In genomic region chr5:159031513-159031912, GRCh38 we compare ENCODE assay signal across 14 cellular contexts.
A peak's percentile ranks its signal among the peaks of the same experiment; 100 is the strongest.
DNase-seq lines count a peak whose midpoint lies in the region; ATAC-seq and TF ChIP-seq lines count a peak whose summit lies in the region.
"Had no signal": no experiment of that assay in that cellular context is flagged by ENCODE, and none has a peak within 500 bp of the region (broad histone marks: within the 10 kb centered on the region; RNA-seq: fewer than 3 reads in every experiment).

No MANE protein-coding gene starts in this region.

- peak overlapping the region; percentile 88 for H2BK20ac ChIP-seq in IMR-90 (ENCODE audit: low read depth, low read length)

- dilution Hi-C loops in IMR-90 (cut with HindIII; ENCODE audit: low sequenced_read_pairs, unreplicated experiment): no loop called here

- H3K27me3 ChIP-seq in BLaER1: no peaks in the 10 kb centered on the region
- H3K27me3 ChIP-seq in IMR-90 (ENCODE audit: control insufficient read depth, insufficient read depth, low read length): no peaks in the 10 kb centered on the region

- H3K9ac ChIP-seq in BLaER1: no peak overlapping the region
- H3K9ac ChIP-seq in IMR-90 (ENCODE audit: low read depth, low read length): no peak overlapping the region

- peak overlapping the region; percentile 84; the same call in 1 of the 2 replicates for H3K14ac ChIP-seq in IMR-90 (replicated peaks; ENCODE audit: low read depth, low read length)

- WGBS in IMR-90 (ENCODE audit: extremely low coverage in 2 of 2, insufficient read length in 1 of 2), 2 experiments: no CpG with 5 or more reads among the region's 7 CpGs

- BruUV-seq in IMR-90 (replicated peaks; lab: Mats Ljungman, UMichigan): no TSS peak

- peak overlapping the region; percentile 77 for H3K4me2 ChIP-seq in BLaER1
- peak overlapping the region; percentile 17; the same call in 1 of the 2 replicates for H3K4me2 ChIP-seq in IMR-90 (ENCODE audit: low read depth, low read length)

- H3K56ac ChIP-seq in IMR-90 (ENCODE audit: extremely low read depth, insufficient read depth, low read length): peak overlapping the region; percentile 14; the same call in 1 of the 2 replicates

- no peak overlapping the region for H3K27ac ChIP-seq in BLaER1
- no peak overlapping the region for H3K27ac ChIP-seq in IMR-90 (ENCODE audit: insufficient read depth, low read length)

- no peak overlapping the region for H2AK9ac ChIP-seq in IMR-90 (replicated peaks; ENCODE audit: low read depth, low read length, poor library complexity)

- peak overlapping the region; percentile 56; the same call in 1 of the 2 replicates for H3K4ac ChIP-seq in IMR-90 (ENCODE audit: low read depth, low read length)

- in situ Hi-C loops in IMR-90 (cut with MboI; ENCODE audit: low sequenced_read_pairs): no loop called here

- no peak for TF ChIP-seq POLR2A in IMR-90 (IDR thresholded peaks at IDR 0.05; ENCODE audit: low read depth, low read length)

- no peak overlapping the region for H3K4me3 ChIP-seq in BLaER1
- no peak overlapping the region for H3K4me3 ChIP-seq in IMR-90 (ENCODE audit: insufficient read depth, low read depth, low read length)

- H3K23ac ChIP-seq in IMR-90 (ENCODE audit: low read depth, low read length): peak overlapping the region; percentile 11; the same call in 1 of the 2 replicates

- H3K4me1 ChIP-seq in BLaER1: peaks cover 95% of the 10 kb centered on the region
- H3K4me1 ChIP-seq in IMR-90 (ENCODE audit: control insufficient read depth, insufficient read depth, low read length): no peaks in the 10 kb centered on the region

- intact Hi-C loops in IMR-90 (cut with micrococcal nuclease): no loop called here

- TF ChIP-seq CTCF in IMR-90 (conservative IDR thresholded peaks at IDR 0.05; ENCODE audit: low read depth, low read length): no peak

- H2BK15ac ChIP-seq in IMR-90 (ENCODE audit: low read depth, low read length): no peak overlapping the region

- no peaks in the 10 kb centered on the region for H3K9me1 ChIP-seq in IMR-90 (ENCODE audit: insufficient read depth, low read length)

- H4K5ac ChIP-seq in IMR-90 (ENCODE audit: low read depth, low read length): no peak overlapping the region

- POLR2A ChIA-PET in IMR-90 (lab: Charles Lee; ENCODE audit: unreplicated experiment): no interaction called here

- peak; percentile 57 for DNase-seq in IMR-90
- DNase-seq in hepatic stellate cell (ENCODE audit: low spot score): peak; percentile 53
- no peak for DNase-seq in NCI-H510A (lab: John Stamatoyannopoulos, UW)
- no peak for DNase-seq in stimulated activated CD4-positive, alpha-beta T cell treated with anti-CD3 and anti-CD28 coated beads, Interleukin-2, amount 100 ng/mL, for 48 hours
- DNase-seq in NCI-H748 (lab: John Stamatoyannopoulos, UW; ENCODE audit: unreplicated experiment): no peak
- no peak for DNase-seq in SIG-M5 treated with dmso at 0.1 percent for 504 hours (lab: John Stamatoyannopoulos, UW; ENCODE audit: unreplicated experiment)
- DNase-seq: activated CD4-positive, alpha-beta T cell treated with anti-CD3 and anti-CD28 coated beads for 48 hours; activated naive CD4-positive, alpha-beta T cell treated with anti-CD3 and anti-CD28 coated beads for 36 hours; endodermal cell; NCI-H2029; occipital lobe had no signal

- H3K9me3 ChIP-seq in BLaER1: no peaks in the 10 kb centered on the region
- H3K9me3 ChIP-seq in IMR-90 (ENCODE audit: control insufficient read depth, insufficient read depth, low read length): no peaks in the 10 kb centered on the region

- H3K36me3 ChIP-seq in BLaER1 (peaks cover 92% of the 10 kb centered on the region), IMR-90 (ENCODE audit: control insufficient read depth, insufficient read depth, low read length) (no peaks in the 10 kb centered on the region)

- H2AK5ac ChIP-seq in IMR-90 (ENCODE audit: low read depth, low read length): no peak overlapping the region

- H4K20me1 ChIP-seq in BLaER1 (peaks cover 98% of the 10 kb centered on the region), IMR-90 (ENCODE audit: insufficient read depth, low read length) (no peaks in the 10 kb centered on the region)

- H2BK5ac ChIP-seq in IMR-90 (ENCODE audit: low read depth, low read length, poor library complexity, severe bottlenecking): no peak overlapping the region

- no peak overlapping the region; the same call in 1 of the 2 replicates for H4K91ac ChIP-seq in IMR-90 (ENCODE audit: insufficient read depth, low read depth, low read length)

- H3K79me1 ChIP-seq in IMR-90 (ENCODE audit: low read depth in 1 of 2, low read length in 2 of 2): no peaks in the 10 kb centered on the region

- H4K8ac ChIP-seq in IMR-90 (ENCODE audit: low read depth in 2 of 2, low read length in 2 of 2): peak overlapping the region in 1 of 2 experiments; percentile 68; a peak in 1 of 4 replicates

- H3K18ac ChIP-seq in IMR-90 (ENCODE audit: low read depth, low read length): no peak overlapping the region

- CTCF ChIA-PET in IMR-90 (lab: Yijun Ruan, JAX): no interaction called here

- TF ChIP-seq RAD21 in IMR-90 (IDR thresholded peaks at IDR 0.05; ENCODE audit: low read length): no peak

- ATAC-seq in GM21367 (IDR thresholded peaks at IDR 0.05; ENCODE audit: unreplicated experiment) (peak; percentile 53), IMR-90 (ENCODE audit: low read depth) (peak; percentile 70)
- ATAC-seq: Panc1 had no signal

- H2BK120ac ChIP-seq in IMR-90 (ENCODE audit: low read depth, low read length): peak overlapping the region; percentile 35; the same call in 1 of the 2 replicates

- H2AFZ ChIP-seq in IMR-90 (replicated peaks; ENCODE audit: low read length, poor library complexity): peak overlapping the region; percentile 79

TF ChIP-seq in IMR-90, 13 proteins besides CTCF, POLR2A, EP300 and RAD21:
- no peak for TF ChIP-seq BHLHE40 (IDR thresholded peaks at IDR 0.05; ENCODE audit: low read depth, low read length)
- TF ChIP-seq NFE2L2 (IDR thresholded peaks at IDR 0.05; ENCODE audit: low read depth, low read length): no peak
- TF ChIP-seq MAZ (IDR thresholded peaks at IDR 0.05; ENCODE audit: borderline replicate concordance, low read depth, low read length): no peak
- no peak for TF ChIP-seq SMC3 (IDR thresholded peaks at IDR 0.05; ENCODE audit: low read depth, low read length)
- TF ChIP-seq CEBPB (IDR thresholded peaks at IDR 0.05; ENCODE audit: low read depth, low read length): no peak
- no peak for TF ChIP-seq RCOR1 (IDR thresholded peaks at IDR 0.05; ENCODE audit: insufficient replicate concordance, low read length)
- no peak for TF ChIP-seq CHD1 (IDR thresholded peaks at IDR 0.05; ENCODE audit: low read depth, low read length)
- no peak for TF ChIP-seq ELK1 (IDR thresholded peaks at IDR 0.05; ENCODE audit: borderline replicate concordance, low read depth, low read length)
- no peak for TF ChIP-seq FOS (IDR thresholded peaks at IDR 0.05; ENCODE audit: low read depth, low read length)
- no peak for TF ChIP-seq RFX5 (IDR thresholded peaks at IDR 0.05; ENCODE audit: low read depth, low read length)
- TF ChIP-seq USF2 (IDR thresholded peaks at IDR 0.05; ENCODE audit: low read depth, low read length): no peak
- TF ChIP-seq MXI1 (IDR thresholded peaks at IDR 0.05; ENCODE audit: borderline replicate concordance, low read depth, low read length): no peak
- TF ChIP-seq MAFK (IDR thresholded peaks at IDR 0.05; ENCODE audit: low read depth, low read length): no peak
TF ChIP-seq in IMR-90: peak in this region for 0.

Comparison
In these comparisons a context has a peak if more than half of its experiments do, and no peak if none do; other contexts are left out.
1. DNase-seq: peak in IMR-90 (single experiment) and hepatic stellate cell (single experiment); none in NCI-H510A (single experiment), stimulated activated CD4-positive, alpha-beta T cell treated with anti-CD3 and anti-CD28 coated beads, Interleukin-2, amount 100 ng/mL, for 48 hours (0 of 2), NCI-H748 (single experiment) and SIG-M5 treated with dmso at 0.1 percent for 504 hours (single experiment).